Comparison of ENCODE assay signal across 17 cellular contexts in the genomic region with DNA sequence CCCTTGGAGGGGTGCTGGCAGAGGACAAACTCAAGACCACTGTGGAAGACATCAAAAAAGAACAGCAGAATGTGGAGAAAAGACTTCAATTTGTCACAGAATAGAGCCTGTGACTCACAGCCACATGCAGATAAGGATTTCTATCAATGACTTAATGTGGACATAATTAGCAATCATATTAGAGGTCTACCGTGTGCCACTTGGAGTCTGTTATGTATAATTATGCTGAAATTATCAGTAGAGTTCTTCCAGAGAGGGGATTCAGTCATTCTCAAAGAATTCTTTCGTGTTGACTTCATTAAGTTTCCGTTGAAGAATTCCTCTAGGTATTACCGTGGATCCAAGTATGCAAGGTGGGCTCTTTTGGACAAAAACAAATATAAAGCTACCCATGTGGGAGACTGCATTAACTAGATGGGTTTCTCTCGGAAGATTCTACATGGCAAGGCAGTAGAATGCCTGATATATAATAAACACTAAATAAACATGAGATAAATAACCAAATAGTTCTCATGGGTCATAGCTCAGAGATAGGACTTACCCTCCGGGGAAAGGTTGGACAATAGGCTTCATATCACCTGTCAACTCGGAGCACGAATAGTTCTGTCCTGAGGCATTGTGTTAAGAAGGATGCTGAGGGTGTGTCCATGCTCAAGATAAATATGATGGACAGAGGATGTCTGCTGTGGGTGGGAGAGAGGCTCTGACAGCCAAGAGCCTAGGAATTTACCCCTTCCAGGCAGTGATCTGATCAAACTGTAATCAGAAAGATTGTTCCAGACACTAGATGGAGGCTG.
"Had no signal": no experiment of that assay in that cellular context is flagged by ENCODE, and none has a peak within 500 bp of the region (broad histone marks: within the 10 kb centered on the region; RNA-seq: fewer than 3 reads in every experiment).

No MANE protein-coding gene starts in this region.

- FAIRE-seq: kidney, pancreas had no signal

- H3K27ac ChIP-seq: cardiac muscle cell, colonic mucosa, gastrocnemius medialis, heart right ventricle, pancreas, upper lobe of left lung had no signal

- H3K4me3 Mint-ChIP-seq: neural crest cell; T-helper 1 cell treated with Interleukin-12 subunit alpha and Interleukin-12 subunit beta and Interleukin-4 antibody, amounts not matched to agents 30 μg/mL and 1 μg/mL, for 36 hours had no signal

- H3K9me3 ChIP-seq: colonic mucosa, gastrocnemius medialis, pancreas, upper lobe of left lung had no signal

- ATAC-seq: gastrocnemius medialis, heart right ventricle, left ventricle myocardium superior had no signal

- H3K27me3 ChIP-seq: colonic mucosa, pancreas, upper lobe of left lung had no signal

- H3K9me3 Mint-ChIP-seq: activated T-helper 2 cell treated with anti-CD3 and anti-CD28 coated beads, Interferon-gamma antibody, Interleukin-2, Interleukin-4, amounts not matched to agents 10 μg/mL and 5 μg/mL and 100 μg/mL, durations not matched to agents 14 hours and 24 hours and 36 hours; neural crest cell; T-helper 1 cell treated with Interleukin-12 subunit alpha and Interleukin-12 subunit beta and Interleukin-4 antibody, amounts not matched to agents 30 μg/mL and 1 μg/mL, for 36 hours had no signal

- DNase-seq: activated naive CD4-positive, alpha-beta T cell treated with anti-CD3 and anti-CD28 coated beads, Interleukin-2, amount 50 U/mL, for 16 hours; amygdala; colonic mucosa; effector CD8-positive, alpha-beta T cell; gastrocnemius medialis; heart right ventricle; kidney; left ventricle myocardium superior; pancreas; stimulated activated CD4-positive, alpha-beta T cell treated with anti-CD3 and anti-CD28 coated beads, Interleukin-12 subunit alpha, Interleukin-12 subunit beta, amount 100 ng/mL, for 4 hours; stimulated activated naive CD4-positive, alpha-beta T cell; substantia nigra; upper lobe of left lung had no signal

- H3K4me1 ChIP-seq: colonic mucosa, gastrocnemius medialis, pancreas had no signal

- H3K4me3 ChIP-seq: cardiac muscle cell, colonic mucosa, gastrocnemius medialis, heart right ventricle, pancreas, upper lobe of left lung had no signal

- H3K36me3 ChIP-seq: cardiac muscle cell, colonic mucosa, gastrocnemius medialis, heart right ventricle, pancreas, upper lobe of left lung had no signal

- H3K27ac Mint-ChIP-seq: activated T-helper 2 cell treated with anti-CD3 and anti-CD28 coated beads, Interferon-gamma antibody, Interleukin-2, Interleukin-4, amounts not matched to agents 10 μg/mL and 5 μg/mL and 100 μg/mL, durations not matched to agents 14 hours and 24 hours and 36 hours; T-helper 1 cell treated with Interleukin-12 subunit alpha and Interleukin-12 subunit beta and Interleukin-4 antibody, amounts not matched to agents 30 μg/mL and 1 μg/mL, for 36 hours had no signal
